In genomic region chr6:24581084-24581669, GRCh38 we compare ENCODE assay signal across 8 cellular contexts.
DNase-seq lines count a peak whose midpoint lies in the region; ATAC-seq and TF ChIP-seq lines count a peak whose summit lies in the region.

No MANE protein-coding gene starts in this region.

- peak; percentile 95 for TF ChIP-seq CTCF in astrocyte of the cerebellum (IDR thresholded peaks at IDR 0.05; ENCODE audit: low read depth, low read length, missing control alignments)

- in situ Hi-C loops in astrocyte of the cerebellum (cut with HindIII; ENCODE audit: low sequenced_read_pairs): no loop called here

- H3K4me3 ChIP-seq in astrocyte of the cerebellum (ENCODE audit: low read depth, low read length): no peak overlapping the region

- ATAC-seq in HG02588 (IDR thresholded peaks at IDR 0.05; ENCODE audit: unreplicated experiment) (peak; percentile 64), HG02840 (IDR thresholded peaks at IDR 0.05; ENCODE audit: low FRiP score, unreplicated experiment) (no peak)

- peak; percentile 59 for DNase-seq in GDM1 (lab: John Stamatoyannopoulos, UW)
- DNase-seq in NCI-H1694 treated with DMSO at 0.1 percent for 48 hours (lab: John Stamatoyannopoulos, UW): peak; percentile 19
- DNase-seq in T1000 (lab: John Stamatoyannopoulos, UW): peak; percentile 10
- peak; percentile 24 for DNase-seq in astrocyte of the cerebellum (ENCODE audit: low read depth)
- DNase-seq in iPS DF 4.7 (ENCODE audit: extremely low read depth, low spot score): peak; percentile 56
- peak; percentile 24 for DNase-seq in smooth muscle cell of the brain vasculature (ENCODE audit: low read depth, low spot score)
